1 cellular context compared by ENCODE assay signal in genomic region chr20:49890651-49891361, GRCh38.
TF ChIP-seq lines count a peak whose summit lies in the region.

No MANE protein-coding gene starts in this region.

TF ChIP-seq in K562, 482 proteins besides CTCF, POLR2A, EP300 and RAD21:
- TF ChIP-seq SP2 (IDR thresholded peaks at IDR 0.05; ENCODE audit: extremely low read depth, low read depth, low read length, poor library complexity, severe bottlenecking) (no peak), NR2F6 (CRISPR knock-in tag; IDR thresholded peaks at IDR 0.05) (no peak), NFIC (IDR thresholded peaks at IDR 0.05) (peak; percentile 85), ZNF23 (CRISPR knock-in tag; IDR thresholded peaks at IDR 0.05) (no peak), E2F5 (CRISPR knock-in tag; IDR thresholded peaks at IDR 0.05) (no peak), U2AF2 (optimal IDR thresholded peaks at IDR 0.05; ENCODE audit: low read depth, low read length) (no peak), PRDM10 (IDR thresholded peaks at IDR 0.05; ENCODE audit: partially characterized antibody) (peak; percentile 82), STAG1 (CRISPR knock-in tag; IDR thresholded peaks at IDR 0.05; ENCODE audit: borderline replicate concordance) (no peak), POLR2G (IDR thresholded peaks at IDR 0.05; ENCODE audit: low read depth, low read length) (peak; percentile 50), GTF2F1 (IDR thresholded peaks at IDR 0.05; ENCODE audit: low read depth, low read length) (no peak)
